ENCODE assay signal across 1 cellular context in genomic region chr2:146415291-146415690, GRCh38.
TF ChIP-seq lines count a peak whose summit lies in the region.

No MANE protein-coding gene starts in this region.

TF ChIP-seq in H1, 55 proteins besides CTCF, POLR2A, EP300 and RAD21 (continued from another document):
- TF ChIP-seq, protein P1, sequence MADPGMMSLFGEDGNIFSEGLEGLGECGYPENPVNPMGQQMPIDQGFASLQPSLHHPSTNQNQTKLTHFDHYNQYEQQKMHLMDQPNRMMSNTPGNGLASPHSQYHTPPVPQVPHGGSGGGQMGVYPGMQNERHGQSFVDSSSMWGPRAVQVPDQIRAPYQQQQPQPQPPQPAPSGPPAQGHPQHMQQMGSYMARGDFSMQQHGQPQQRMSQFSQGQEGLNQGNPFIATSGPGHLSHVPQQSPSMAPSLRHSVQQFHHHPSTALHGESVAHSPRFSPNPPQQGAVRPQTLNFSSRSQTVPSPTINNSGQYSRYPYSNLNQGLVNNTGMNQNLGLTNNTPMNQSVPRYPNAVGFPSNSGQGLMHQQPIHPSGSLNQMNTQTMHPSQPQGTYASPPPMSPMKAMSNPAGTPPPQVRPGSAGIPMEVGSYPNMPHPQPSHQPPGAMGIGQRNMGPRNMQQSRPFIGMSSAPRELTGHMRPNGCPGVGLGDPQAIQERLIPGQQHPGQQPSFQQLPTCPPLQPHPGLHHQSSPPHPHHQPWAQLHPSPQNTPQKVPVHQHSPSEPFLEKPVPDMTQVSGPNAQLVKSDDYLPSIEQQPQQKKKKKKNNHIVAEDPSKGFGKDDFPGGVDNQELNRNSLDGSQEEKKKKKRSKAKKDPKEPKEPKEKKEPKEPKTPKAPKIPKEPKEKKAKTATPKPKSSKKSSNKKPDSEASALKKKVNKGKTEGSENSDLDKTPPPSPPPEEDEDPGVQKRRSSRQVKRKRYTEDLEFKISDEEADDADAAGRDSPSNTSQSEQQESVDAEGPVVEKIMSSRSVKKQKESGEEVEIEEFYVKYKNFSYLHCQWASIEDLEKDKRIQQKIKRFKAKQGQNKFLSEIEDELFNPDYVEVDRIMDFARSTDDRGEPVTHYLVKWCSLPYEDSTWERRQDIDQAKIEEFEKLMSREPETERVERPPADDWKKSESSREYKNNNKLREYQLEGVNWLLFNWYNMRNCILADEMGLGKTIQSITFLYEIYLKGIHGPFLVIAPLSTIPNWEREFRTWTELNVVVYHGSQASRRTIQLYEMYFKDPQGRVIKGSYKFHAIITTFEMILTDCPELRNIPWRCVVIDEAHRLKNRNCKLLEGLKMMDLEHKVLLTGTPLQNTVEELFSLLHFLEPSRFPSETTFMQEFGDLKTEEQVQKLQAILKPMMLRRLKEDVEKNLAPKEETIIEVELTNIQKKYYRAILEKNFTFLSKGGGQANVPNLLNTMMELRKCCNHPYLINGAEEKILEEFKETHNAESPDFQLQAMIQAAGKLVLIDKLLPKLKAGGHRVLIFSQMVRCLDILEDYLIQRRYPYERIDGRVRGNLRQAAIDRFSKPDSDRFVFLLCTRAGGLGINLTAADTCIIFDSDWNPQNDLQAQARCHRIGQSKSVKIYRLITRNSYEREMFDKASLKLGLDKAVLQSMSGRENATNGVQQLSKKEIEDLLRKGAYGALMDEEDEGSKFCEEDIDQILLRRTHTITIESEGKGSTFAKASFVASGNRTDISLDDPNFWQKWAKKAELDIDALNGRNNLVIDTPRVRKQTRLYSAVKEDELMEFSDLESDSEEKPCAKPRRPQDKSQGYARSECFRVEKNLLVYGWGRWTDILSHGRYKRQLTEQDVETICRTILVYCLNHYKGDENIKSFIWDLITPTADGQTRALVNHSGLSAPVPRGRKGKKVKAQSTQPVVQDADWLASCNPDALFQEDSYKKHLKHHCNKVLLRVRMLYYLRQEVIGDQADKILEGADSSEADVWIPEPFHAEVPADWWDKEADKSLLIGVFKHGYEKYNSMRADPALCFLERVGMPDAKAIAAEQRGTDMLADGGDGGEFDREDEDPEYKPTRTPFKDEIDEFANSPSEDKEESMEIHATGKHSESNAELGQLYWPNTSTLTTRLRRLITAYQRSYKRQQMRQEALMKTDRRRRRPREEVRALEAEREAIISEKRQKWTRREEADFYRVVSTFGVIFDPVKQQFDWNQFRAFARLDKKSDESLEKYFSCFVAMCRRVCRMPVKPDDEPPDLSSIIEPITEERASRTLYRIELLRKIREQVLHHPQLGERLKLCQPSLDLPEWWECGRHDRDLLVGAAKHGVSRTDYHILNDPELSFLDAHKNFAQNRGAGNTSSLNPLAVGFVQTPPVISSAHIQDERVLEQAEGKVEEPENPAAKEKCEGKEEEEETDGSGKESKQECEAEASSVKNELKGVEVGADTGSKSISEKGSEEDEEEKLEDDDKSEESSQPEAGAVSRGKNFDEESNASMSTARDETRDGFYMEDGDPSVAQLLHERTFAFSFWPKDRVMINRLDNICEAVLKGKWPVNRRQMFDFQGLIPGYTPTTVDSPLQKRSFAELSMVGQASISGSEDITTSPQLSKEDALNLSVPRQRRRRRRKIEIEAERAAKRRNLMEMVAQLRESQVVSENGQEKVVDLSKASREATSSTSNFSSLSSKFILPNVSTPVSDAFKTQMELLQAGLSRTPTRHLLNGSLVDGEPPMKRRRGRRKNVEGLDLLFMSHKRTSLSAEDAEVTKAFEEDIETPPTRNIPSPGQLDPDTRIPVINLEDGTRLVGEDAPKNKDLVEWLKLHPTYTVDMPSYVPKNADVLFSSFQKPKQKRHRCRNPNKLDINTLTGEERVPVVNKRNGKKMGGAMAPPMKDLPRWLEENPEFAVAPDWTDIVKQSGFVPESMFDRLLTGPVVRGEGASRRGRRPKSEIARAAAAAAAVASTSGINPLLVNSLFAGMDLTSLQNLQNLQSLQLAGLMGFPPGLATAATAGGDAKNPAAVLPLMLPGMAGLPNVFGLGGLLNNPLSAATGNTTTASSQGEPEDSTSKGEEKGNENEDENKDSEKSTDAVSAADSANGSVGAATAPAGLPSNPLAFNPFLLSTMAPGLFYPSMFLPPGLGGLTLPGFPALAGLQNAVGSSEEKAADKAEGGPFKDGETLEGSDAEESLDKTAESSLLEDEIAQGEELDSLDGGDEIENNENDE (IDR thresholded peaks at IDR 0.05; ENCODE audit: insufficient replicate concordance, low read length), result no peak
- no peak for TF ChIP-seq KDM5A (IDR thresholded peaks at IDR 0.05; ENCODE audit: low read length)
TF ChIP-seq in H1: peak in this region for 0.
